ENCODE assay signal across 9 cellular contexts in the genomic region with DNA sequence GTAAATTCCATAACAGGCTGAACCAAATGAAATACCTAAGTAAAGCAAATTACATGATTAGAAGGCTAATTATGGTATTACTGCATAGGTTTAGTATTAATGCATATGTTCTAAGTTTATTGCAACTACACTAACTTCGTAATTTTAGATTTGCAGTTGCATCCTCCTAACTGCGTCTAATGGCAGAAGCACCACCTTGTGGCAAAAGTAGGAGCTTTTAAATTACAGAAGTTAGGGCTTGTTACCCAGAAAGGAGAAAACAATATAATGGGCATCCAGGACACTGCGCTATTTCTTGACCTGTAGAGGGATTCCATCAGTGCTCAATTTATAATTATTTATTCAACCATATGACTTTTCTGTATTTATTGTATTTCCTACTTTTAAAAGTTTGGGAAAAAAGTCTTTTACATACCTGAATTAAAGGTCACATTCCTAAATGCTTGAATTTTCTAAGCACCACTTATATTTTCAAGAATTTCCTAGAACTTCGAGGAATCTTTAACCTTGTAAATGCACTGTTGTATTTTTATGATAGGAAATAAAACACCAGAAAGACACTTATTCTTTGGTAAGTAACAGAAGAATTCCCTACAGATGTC. TPM values are rescaled to one million over a fixed set of nuclear protein-coding genes. Genes with fewer than 3 reads are reported as not detected.
DNase-seq lines count a peak whose midpoint lies in the region; ATAC-seq, FAIRE-seq and TF ChIP-seq lines count a peak whose summit lies in the region.
"Had no signal": no experiment of that assay in that cellular context is flagged by ENCODE, and none has a peak within 500 bp of the region (broad histone marks: within the 10 kb centered on the region; RNA-seq: fewer than 3 reads in every experiment).

No MANE protein-coding gene starts in this region.

- H3K27me3 ChIP-seq in AG04450 (ENCODE audit: control insufficient read depth, insufficient read depth, low read length) (no peaks in the 10 kb centered on the region), HCT116 (ENCODE audit: insufficient read depth, low read length) (no peaks in the 10 kb centered on the region), adipocyte (replicated peaks; ENCODE audit: control insufficient read depth, insufficient read depth, low read length) (no peaks in the 10 kb centered on the region)

- H4K20me1 ChIP-seq in HCT116 (ENCODE audit: insufficient read depth): no peaks in the 10 kb centered on the region

- no peak overlapping the region for H3K9ac ChIP-seq in HCT116 (ENCODE audit: low read length)
- H3K9ac ChIP-seq in adipocyte (ENCODE audit: low read length): no peak overlapping the region

- TF ChIP-seq CTCF in AG04450 (IDR thresholded peaks at IDR 0.05; ENCODE audit: low read depth, low read length): peak; percentile 77
- peak; percentile 39 to 55 (median 52); a peak in 5 of 6 replicates for TF ChIP-seq CTCF in HCT116 (IDR thresholded peaks at IDR 0.05 in 2 of 3, conservative IDR thresholded peaks at IDR 0.05 in 1 of 3; ENCODE audit: borderline replicate concordance in 1 of 3, insufficient read depth in 1 of 3, low read depth in 2 of 3, low read length in 2 of 3)

- peak; percentile 67 for ATAC-seq in HCT116
- ATAC-seq in HG02763 (IDR thresholded peaks at IDR 0.05; ENCODE audit: unreplicated experiment): no peak

- H3K4me1 ChIP-seq in HCT116 (ENCODE audit: control insufficient read depth in 1 of 2, insufficient read depth in 2 of 2, low read length in 2 of 2): no peaks in the 10 kb centered on the region
- H3K4me1 ChIP-seq in adipocyte (ENCODE audit: control insufficient read depth, insufficient read depth, low read length): no peaks in the 10 kb centered on the region

- DNase-seq in AG04450 (ENCODE audit: low read depth, low spot score) (peak; percentile 38), HCT116 (ENCODE audit: low read depth, low spot score) (peak; percentile 2), adipocyte (ENCODE audit: low read depth) (peak; percentile 82), kidney tubule cell (ENCODE audit: low spot score) (peak; percentile 30), ecto neural progenitor cell (ENCODE audit: low spot score) (no peak), iPS-NIHi7 (ENCODE audit: extremely low spot score) (no peak), GM12891 (ENCODE audit: insufficient read length, low spot score) (no peak)
- DNase-seq: activated naive CD8-positive, alpha-beta T cell treated with anti-CD3 and anti-CD28 coated beads, Interleukin-2, amount 10 ng/mL, durations not matched to agents 7 days and 5 days had no signal

- CTCF ChIA-PET in AG04450 (lab: Charles Lee): interaction anchor here (0.6 to 9.1 kb wide), 26 partner anchors 8 to 1181 kb away, joined by 3 to 102 read pairs (median 3); a partner anchor contains a TSS
- CTCF ChIA-PET in HCT116 (lab: Charles Lee): interaction anchor here (0.8 to 2.1 kb wide), 4 partner anchors 37 to 522 kb away, joined by 3 to 19 read pairs (median 4); no protein-coding TSS in a partner anchor

- no peaks in the 10 kb centered on the region for H3K9me2 ChIP-seq in HCT116 (ENCODE audit: insufficient read depth)

- no TSS peak for BruUV-seq in HCT116 (replicated peaks; lab: Mats Ljungman, UMichigan)

- H3K9me3 ChIP-seq in AG04450 (ENCODE audit: control insufficient read depth, insufficient read depth, low read length) (no peaks in the 10 kb centered on the region), HCT116 (ENCODE audit: control insufficient read depth in 1 of 2, insufficient read depth in 1 of 2, low read depth in 1 of 2, low read length in 2 of 2) (no peaks in the 10 kb centered on the region), adipocyte (ENCODE audit: control insufficient read depth, low read length) (no peaks in the 10 kb centered on the region)

- H3K27ac ChIP-seq in AG04450 (ENCODE audit: low read depth, low read length) (no peak overlapping the region), HCT116 (ENCODE audit: low read depth, low read length) (no peak overlapping the region)

- peak; percentile 56 for TF ChIP-seq RAD21 in HCT116 (IDR thresholded peaks at IDR 0.05; ENCODE audit: low read depth)

- H3K4me3 ChIP-seq in AG04450 (ENCODE audit: low read depth, low read length): no peak overlapping the region
- no peak overlapping the region for H3K4me3 ChIP-seq in HCT116 (replicated peaks in 1 of 2; ENCODE audit: low read depth in 1 of 2, low read length in 2 of 2)
- no peak overlapping the region for H3K4me3 ChIP-seq in adipocyte (ENCODE audit: low read length)

- no peak overlapping the region for H2AFZ ChIP-seq in HCT116 (ENCODE audit: low read depth, low read length, poor library complexity, severe bottlenecking)

- H3K4me2 ChIP-seq in HCT116 (ENCODE audit: low read length): no peak overlapping the region

- POLR2A ChIA-PET in AG04450 (lab: Yijun Ruan, JAX): interaction anchor here (0.6 kb wide), 1 partner anchor 282 kb away, joined by 9 read pairs; no protein-coding TSS in a partner anchor
- POLR2A ChIA-PET in HCT116 (lab: Charles Lee): no interaction called here

- no peaks in the 10 kb centered on the region for H3K79me2 ChIP-seq in HCT116 (ENCODE audit: insufficient read depth, low read length)

- no peak for FAIRE-seq in GM12891 (lab: Jason Lieb, UNC)

- H3K36me3 ChIP-seq in HCT116 (ENCODE audit: control insufficient read depth in 1 of 2, insufficient read depth in 2 of 2, low read length in 2 of 2) (peaks cover 0 to 3% of the 10 kb centered on the region in 2 experiments; a peak in 1 of 4 replicates), adipocyte (ENCODE audit: control insufficient read depth, insufficient read depth, low read length, severe bottlenecking) (peaks cover 6% of the 10 kb centered on the region)

- TF ChIP-seq POLR2A in HCT116 (IDR thresholded peaks at IDR 0.05; ENCODE audit: borderline replicate concordance, extremely low read depth, insufficient read depth, insufficient read length) (no peak), GM12891 (IDR thresholded peaks at IDR 0.05; ENCODE audit: low read depth, low read length) (no peak)

- intact Hi-C loops in HCT116 (cut with micrococcal nuclease): loop anchor here (1.0 to 2.0 kb wide), 3 partner anchors 93 to 523 kb away; no protein-coding TSS in a partner anchor

- RAD21 ChIA-PET in HCT116 (lab: Charles Lee; ENCODE audit: low non-redundant PET in 1 of 2, low total read pairs in 2 of 2, uncharacterized antibody in 2 of 2, unreplicated experiment in 2 of 2): no interaction called here

TF ChIP-seq in HCT116, 20 proteins besides CTCF, POLR2A, EP300 and RAD21 (continues in another document):
- TF ChIP-seq, protein P1, sequence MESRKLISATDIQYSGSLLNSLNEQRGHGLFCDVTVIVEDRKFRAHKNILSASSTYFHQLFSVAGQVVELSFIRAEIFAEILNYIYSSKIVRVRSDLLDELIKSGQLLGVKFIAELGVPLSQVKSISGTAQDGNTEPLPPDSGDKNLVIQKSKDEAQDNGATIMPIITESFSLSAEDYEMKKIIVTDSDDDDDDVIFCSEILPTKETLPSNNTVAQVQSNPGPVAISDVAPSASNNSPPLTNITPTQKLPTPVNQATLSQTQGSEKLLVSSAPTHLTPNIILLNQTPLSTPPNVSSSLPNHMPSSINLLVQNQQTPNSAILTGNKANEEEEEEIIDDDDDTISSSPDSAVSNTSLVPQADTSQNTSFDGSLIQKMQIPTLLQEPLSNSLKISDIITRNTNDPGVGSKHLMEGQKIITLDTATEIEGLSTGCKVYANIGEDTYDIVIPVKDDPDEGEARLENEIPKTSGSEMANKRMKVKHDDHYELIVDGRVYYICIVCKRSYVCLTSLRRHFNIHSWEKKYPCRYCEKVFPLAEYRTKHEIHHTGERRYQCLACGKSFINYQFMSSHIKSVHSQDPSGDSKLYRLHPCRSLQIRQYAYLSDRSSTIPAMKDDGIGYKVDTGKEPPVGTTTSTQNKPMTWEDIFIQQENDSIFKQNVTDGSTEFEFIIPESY (IDR thresholded peaks at IDR 0.05; ENCODE audit: extremely low read depth, insufficient replicate concordance, low read length): no peak
- TF ChIP-seq CBX3 (IDR thresholded peaks at IDR 0.05; ENCODE audit: low read depth) (no peak), FOSL1 (IDR thresholded peaks at IDR 0.05; ENCODE audit: low read depth) (no peak), TCF7L2 (IDR thresholded peaks at IDR 0.05; ENCODE audit: borderline replicate concordance, extremely low read depth, insufficient read depth, insufficient read length) (no peak), ELF1 (IDR thresholded peaks at IDR 0.05; ENCODE audit: borderline replicate concordance, low read depth) (no peak), ZNF274 (IDR thresholded peaks at IDR 0.05; ENCODE audit: low read depth, low read length) (no peak), ZFX (IDR thresholded peaks at IDR 0.05) (no peak)

TF ChIP-seq in GM12891, 5 proteins besides CTCF, POLR2A, EP300 and RAD21:
- TF ChIP-seq POU2F2 (IDR thresholded peaks at IDR 0.05; ENCODE audit: low read depth, low read length) (no peak), POLR2AphosphoS5 (IDR thresholded peaks at IDR 0.05; ENCODE audit: low read depth, low read length) (no peak)

RNA-seq across cellular contexts. Expression of a gene that starts 16.3 kb away (rescaled TPM):
- polyA plus RNA-seq in AG04450 (2011; rRNA removed): 0.02 and 0.04 TPM in 2 replicates
- polyA minus RNA-seq in AG04450 (2011; rRNA and poly(A)+ RNA removed): 0.13 TPM in 1 of 2 replicates, not detected in the other
- 0.39 TPM for total RNA-seq in HCT116 (2021; ENCODE audit: unreplicated experiment)
- polyA plus RNA-seq in HCT116 (2012): 0.12 and 0.15 TPM in 2 replicates
- polyA plus RNA-seq in GM12891 (2012; ENCODE audit: low read depth, missing spikeins): 0.03 TPM

Comparison
In these comparisons a context has a peak if more than half of its experiments do, and no peak if none do; other contexts are left out.
1. DNase-seq: peak in AG04450 (single experiment), HCT116 (single experiment), adipocyte (single experiment) and kidney tubule cell (single experiment); none in ecto neural progenitor cell (single experiment), iPS-NIHi7 (single experiment) and GM12891 (single experiment).